In the genomic region with DNA sequence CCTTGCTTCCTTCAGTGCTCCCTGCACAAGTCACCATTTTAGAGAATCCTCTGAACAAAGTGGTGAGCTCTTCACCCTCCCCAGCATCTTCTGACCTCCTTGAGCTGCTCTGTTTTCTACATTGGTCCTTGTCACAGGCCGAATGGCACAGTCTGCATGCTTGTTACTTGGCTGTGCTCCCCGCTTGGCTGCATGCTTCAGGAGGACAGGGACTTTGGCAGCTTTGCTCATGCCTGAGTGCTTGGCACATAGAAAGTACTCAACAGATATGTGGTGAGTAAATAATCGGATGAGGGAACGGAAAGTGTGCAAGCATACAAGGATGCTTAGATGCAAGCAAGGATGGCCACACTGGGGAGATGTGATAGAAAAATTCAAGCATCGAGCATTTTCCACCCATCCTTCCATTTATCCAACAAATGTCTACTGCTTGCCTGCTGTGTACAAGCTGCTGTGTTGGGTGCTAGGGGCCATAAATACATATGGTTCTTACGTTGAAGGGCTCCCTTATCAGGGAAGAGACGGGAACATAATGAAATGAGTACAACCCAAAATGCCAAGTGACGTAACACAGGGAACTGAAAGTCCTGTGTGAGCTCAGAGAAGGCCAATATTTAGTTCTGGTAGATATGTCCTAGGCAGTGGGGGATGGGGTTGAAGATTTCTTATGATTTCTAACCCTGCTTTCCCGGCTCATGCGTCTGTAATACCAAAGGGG, we compare ENCODE assay signal across 1 cellular context.
TF ChIP-seq lines count a peak whose summit lies in the region.

No MANE protein-coding gene starts in this region.

TF ChIP-seq in GM23338, 12 proteins besides CTCF, POLR2A, EP300 and RAD21 (continued from another document):
- TF ChIP-seq, protein P1, sequence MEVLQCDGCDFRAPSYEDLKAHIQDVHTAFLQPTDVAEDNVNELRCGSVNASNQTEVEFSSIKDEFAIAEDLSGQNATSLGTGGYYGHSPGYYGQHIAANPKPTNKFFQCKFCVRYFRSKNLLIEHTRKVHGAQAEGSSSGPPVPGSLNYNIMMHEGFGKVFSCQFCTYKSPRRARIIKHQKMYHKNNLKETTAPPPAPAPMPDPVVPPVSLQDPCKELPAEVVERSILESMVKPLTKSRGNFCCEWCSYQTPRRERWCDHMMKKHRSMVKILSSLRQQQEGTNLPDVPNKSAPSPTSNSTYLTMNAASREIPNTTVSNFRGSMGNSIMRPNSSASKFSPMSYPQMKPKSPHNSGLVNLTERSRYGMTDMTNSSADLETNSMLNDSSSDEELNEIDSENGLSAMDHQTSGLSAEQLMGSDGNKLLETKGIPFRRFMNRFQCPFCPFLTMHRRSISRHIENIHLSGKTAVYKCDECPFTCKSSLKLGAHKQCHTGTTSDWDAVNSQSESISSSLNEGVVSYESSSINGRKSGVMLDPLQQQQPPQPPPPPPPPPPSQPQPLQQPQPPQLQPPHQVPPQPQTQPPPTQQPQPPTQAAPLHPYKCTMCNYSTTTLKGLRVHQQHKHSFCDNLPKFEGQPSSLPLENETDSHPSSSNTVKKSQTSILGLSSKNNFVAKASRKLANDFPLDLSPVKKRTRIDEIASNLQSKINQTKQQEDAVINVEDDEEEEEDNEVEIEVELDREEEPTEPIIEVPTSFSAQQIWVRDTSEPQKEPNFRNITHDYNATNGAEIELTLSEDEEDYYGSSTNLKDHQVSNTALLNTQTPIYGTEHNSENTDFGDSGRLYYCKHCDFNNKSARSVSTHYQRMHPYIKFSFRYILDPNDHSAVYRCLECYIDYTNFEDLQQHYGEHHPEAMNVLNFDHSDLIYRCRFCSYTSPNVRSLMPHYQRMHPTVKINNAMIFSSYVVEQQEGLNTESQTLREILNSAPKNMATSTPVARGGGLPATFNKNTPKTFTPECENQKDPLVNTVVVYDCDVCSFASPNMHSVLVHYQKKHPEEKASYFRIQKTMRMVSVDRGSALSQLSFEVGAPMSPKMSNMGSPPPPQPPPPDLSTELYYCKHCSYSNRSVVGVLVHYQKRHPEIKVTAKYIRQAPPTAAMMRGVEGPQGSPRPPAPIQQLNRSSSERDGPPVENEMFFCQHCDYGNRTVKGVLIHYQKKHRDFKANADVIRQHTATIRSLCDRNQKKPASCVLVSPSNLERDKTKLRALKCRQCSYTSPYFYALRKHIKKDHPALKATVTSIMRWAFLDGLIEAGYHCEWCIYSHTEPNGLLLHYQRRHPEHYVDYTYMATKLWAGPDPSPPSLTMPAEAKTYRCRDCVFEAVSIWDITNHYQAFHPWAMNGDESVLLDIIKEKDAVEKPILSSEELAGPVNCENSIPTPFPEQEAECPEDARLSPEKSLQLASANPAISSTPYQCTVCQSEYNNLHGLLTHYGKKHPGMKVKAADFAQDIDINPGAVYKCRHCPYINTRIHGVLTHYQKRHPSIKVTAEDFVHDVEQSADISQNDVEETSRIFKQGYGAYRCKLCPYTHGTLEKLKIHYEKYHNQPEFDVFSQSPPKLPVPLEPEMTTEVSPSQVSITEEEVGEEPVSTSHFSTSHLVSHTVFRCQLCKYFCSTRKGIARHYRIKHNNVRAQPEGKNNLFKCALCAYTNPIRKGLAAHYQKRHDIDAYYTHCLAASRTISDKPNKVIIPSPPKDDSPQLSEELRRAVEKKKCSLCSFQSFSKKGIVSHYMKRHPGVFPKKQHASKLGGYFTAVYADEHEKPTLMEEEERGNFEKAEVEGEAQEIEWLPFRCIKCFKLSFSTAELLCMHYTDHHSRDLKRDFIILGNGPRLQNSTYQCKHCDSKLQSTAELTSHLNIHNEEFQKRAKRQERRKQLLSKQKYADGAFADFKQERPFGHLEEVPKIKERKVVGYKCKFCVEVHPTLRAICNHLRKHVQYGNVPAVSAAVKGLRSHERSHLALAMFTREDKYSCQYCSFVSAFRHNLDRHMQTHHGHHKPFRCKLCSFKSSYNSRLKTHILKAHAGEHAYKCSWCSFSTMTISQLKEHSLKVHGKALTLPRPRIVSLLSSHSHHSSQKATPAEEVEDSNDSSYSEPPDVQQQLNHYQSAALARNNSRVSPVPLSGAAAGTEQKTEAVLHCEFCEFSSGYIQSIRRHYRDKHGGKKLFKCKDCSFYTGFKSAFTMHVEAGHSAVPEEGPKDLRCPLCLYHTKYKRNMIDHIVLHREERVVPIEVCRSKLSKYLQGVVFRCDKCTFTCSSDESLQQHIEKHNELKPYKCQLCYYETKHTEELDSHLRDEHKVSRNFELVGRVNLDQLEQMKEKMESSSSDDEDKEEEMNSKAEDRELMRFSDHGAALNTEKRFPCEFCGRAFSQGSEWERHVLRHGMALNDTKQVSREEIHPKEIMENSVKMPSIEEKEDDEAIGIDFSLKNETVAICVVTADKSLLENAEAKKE (CRISPR knock-in tag; IDR thresholded peaks at IDR 0.05), result no peak
- TF ChIP-seq, protein P2, sequence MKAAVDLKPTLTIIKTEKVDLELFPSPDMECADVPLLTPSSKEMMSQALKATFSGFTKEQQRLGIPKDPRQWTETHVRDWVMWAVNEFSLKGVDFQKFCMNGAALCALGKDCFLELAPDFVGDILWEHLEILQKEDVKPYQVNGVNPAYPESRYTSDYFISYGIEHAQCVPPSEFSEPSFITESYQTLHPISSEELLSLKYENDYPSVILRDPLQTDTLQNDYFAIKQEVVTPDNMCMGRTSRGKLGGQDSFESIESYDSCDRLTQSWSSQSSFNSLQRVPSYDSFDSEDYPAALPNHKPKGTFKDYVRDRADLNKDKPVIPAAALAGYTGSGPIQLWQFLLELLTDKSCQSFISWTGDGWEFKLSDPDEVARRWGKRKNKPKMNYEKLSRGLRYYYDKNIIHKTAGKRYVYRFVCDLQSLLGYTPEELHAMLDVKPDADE (IDR thresholded peaks at IDR 0.05), result no peak
